ENCODE assay signal across 1 cellular context in the genomic region with DNA sequence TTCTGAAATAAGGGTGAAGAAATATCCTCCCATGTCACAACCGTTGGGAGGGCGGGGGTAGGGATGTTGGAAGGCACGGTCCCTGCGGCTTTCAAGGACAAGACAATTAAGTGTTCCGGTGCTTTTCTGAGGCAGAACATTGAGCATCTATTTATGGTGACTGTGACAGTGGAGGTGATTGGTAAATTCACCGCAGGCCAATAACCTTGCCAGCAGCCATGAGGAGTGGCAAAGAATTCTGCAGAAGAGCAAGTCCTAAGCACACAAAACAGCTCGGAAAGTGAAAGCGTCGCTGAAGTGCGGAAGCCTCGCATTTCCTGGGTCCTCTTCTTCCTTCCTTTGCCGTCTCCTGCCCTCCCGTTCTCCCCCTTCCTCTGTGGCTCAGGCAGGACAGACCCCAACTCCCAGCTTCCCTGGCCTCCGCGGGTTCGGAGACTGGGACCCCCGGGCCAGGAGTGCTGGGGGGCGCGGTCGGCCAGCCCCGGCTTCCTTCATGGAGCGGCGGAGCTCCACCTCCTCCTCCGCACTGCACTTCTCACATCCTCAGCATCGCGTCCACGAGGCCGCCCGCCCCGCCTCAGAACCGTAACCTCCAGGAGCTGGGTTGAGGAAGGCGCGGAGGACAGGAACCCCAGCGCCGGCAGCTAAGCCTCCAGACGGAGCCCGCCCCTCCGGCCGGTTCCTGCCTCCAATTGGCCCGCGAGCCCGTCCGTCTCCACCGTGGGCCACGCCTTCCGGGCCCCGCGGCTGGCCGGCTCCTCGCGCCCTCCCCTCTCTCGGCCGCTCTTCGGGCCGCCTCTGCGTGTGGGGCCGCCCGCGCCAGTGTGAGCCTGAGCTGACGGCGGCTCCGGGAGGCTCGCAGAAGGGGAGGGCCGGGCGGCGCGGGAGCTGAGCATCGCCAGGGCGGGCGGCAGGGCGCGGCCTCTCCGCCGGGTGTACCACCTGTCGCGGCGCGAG.
A peak's percentile ranks its signal among the peaks of the same experiment; 100 is the strongest.
TF ChIP-seq lines count a peak whose summit lies in the region.

ME2 (plus strand) TSS at position 774 of the 957 bp plus-strand sequence. CDS start 16,703 bp downstream, outside the sequence.

TF ChIP-seq in GM12878, 131 proteins besides CTCF, POLR2A, EP300 and RAD21 (continued from another document and continues in another):
- TF ChIP-seq PKNOX1 (IDR thresholded peaks at IDR 0.05) (peak; percentile 98), CREB1 (IDR thresholded peaks at IDR 0.05; ENCODE audit: low read depth) (peak; percentile 59; the same call in 1 of the 2 replicates), BACH1 (IDR thresholded peaks at IDR 0.05; ENCODE audit: borderline replicate concordance) (peak; percentile 77; the same call in 1 of the 2 replicates), CBX3 (IDR thresholded peaks at IDR 0.05; ENCODE audit: borderline replicate concordance, low read depth) (no peak), ZNF207 (IDR thresholded peaks at IDR 0.05; ENCODE audit: borderline replicate concordance) (peak; percentile 78; the same call in 1 of the 2 replicates), RUNX3 (IDR thresholded peaks at IDR 0.05; ENCODE audit: low read length) (peak; percentile 47; the same call in 1 of the 2 replicates), NBN (IDR thresholded peaks at IDR 0.05) (peak; percentile 88), TCF3 (IDR thresholded peaks at IDR 0.05; ENCODE audit: borderline replicate concordance, insufficient read depth, low read depth, low read length) (peak; percentile 50; the same call in 1 of the 2 replicates), MXI1 (IDR thresholded peaks at IDR 0.05; ENCODE audit: low read depth, low read length) (peak; percentile 1; the same call in 1 of the 2 replicates), MAX (IDR thresholded peaks at IDR 0.05; ENCODE audit: low read depth, low read length) (no peak; the same call in 1 of the 2 replicates), EGR1 (IDR thresholded peaks at IDR 0.05; ENCODE audit: borderline replicate concordance in 1 of 2, low read depth in 2 of 2, low read length in 2 of 2) (peak in 1 of 2 experiments; percentile 14; a peak in 1 of 3 replicates), ZSCAN29 (IDR thresholded peaks at IDR 0.05) (peak; percentile 34; the same call in 1 of the 2 replicates), SP1 (IDR thresholded peaks at IDR 0.05; ENCODE audit: low read depth, low read length) (peak; percentile 88), BRCA1 (IDR thresholded peaks at IDR 0.05; ENCODE audit: low read depth, low read length) (no peak), HDGF (IDR thresholded peaks at IDR 0.05) (peak; percentile 84), IKZF2 (IDR thresholded peaks at IDR 0.05) (peak; percentile 42 to 58; a peak in 2 of 4 replicates), SMARCA5 (IDR thresholded peaks at IDR 0.05) (0 out of 2 replicates have a peak, but pooled peaks have one; percentile 61), KLF5 (IDR thresholded peaks at IDR 0.05; ENCODE audit: partially characterized antibody) (peak; percentile 19), ZBTB40 (IDR thresholded peaks at IDR 0.05; ENCODE audit: borderline replicate concordance) (peak; percentile 52; the same call in 1 of the 2 replicates), WRNIP1 (IDR thresholded peaks at IDR 0.05; ENCODE audit: borderline replicate concordance, low read depth, low read length) (no peak), CHD1 (IDR thresholded peaks at IDR 0.05; ENCODE audit: low read depth, low read length) (0 out of 2 replicates have a peak, but pooled peaks have one; percentile 21), HDAC6 (IDR thresholded peaks at IDR 0.05; ENCODE audit: unreplicated experiment) (peak; percentile 19), EED (IDR thresholded peaks at IDR 0.05; ENCODE audit: low read depth) (0 out of 2 replicates have a peak, but pooled peaks have one; percentile 37), HCFC1 (IDR thresholded peaks at IDR 0.05; ENCODE audit: low read length) (no peak), E2F4 (IDR thresholded peaks at IDR 0.05; ENCODE audit: low read depth, low read length) (no peak), DPF2 (IDR thresholded peaks at IDR 0.05) (peak; percentile 98), SMAD1 (IDR thresholded peaks at IDR 0.05; ENCODE audit: low read depth, partially characterized antibody) (no peak), TAF1 (IDR thresholded peaks at IDR 0.05; ENCODE audit: borderline replicate concordance, low read depth, low read length) (peak; percentile 84; the same call in 1 of the 2 replicates), RBBP5 (conservative IDR thresholded peaks at IDR 0.05) (no peak), ETV6 (conservative IDR thresholded peaks at IDR 0.05 in 1 of 2, IDR thresholded peaks at IDR 0.05 in 1 of 2; ENCODE audit: borderline replicate concordance in 1 of 2, low read depth in 1 of 2) (peak in 1 of 2 experiments; percentile 80; a peak in 2 of 4 replicates), ZNF687 (IDR thresholded peaks at IDR 0.05) (peak; percentile 83), POLR2AphosphoS5 (IDR thresholded peaks at IDR 0.05; ENCODE audit: low read length) (peak; percentile 78), IRF4 (IDR thresholded peaks at IDR 0.05; ENCODE audit: low read depth, low read length) (0 out of 2 replicates have a peak, but pooled peaks have one; percentile 6), ZNF24 (IDR thresholded peaks at IDR 0.05) (peak; percentile 53; the same call in 1 of the 2 replicates), YBX1 (IDR thresholded peaks at IDR 0.05) (no peak), PAX8 (IDR thresholded peaks at IDR 0.05) (no peak)
- TF ChIP-seq, protein P1, sequence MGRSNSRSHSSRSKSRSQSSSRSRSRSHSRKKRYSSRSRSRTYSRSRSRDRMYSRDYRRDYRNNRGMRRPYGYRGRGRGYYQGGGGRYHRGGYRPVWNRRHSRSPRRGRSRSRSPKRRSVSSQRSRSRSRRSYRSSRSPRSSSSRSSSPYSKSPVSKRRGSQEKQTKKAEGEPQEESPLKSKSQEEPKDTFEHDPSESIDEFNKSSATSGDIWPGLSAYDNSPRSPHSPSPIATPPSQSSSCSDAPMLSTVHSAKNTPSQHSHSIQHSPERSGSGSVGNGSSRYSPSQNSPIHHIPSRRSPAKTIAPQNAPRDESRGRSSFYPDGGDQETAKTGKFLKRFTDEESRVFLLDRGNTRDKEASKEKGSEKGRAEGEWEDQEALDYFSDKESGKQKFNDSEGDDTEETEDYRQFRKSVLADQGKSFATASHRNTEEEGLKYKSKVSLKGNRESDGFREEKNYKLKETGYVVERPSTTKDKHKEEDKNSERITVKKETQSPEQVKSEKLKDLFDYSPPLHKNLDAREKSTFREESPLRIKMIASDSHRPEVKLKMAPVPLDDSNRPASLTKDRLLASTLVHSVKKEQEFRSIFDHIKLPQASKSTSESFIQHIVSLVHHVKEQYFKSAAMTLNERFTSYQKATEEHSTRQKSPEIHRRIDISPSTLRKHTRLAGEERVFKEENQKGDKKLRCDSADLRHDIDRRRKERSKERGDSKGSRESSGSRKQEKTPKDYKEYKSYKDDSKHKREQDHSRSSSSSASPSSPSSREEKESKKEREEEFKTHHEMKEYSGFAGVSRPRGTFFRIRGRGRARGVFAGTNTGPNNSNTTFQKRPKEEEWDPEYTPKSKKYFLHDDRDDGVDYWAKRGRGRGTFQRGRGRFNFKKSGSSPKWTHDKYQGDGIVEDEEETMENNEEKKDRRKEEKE (IDR thresholded peaks at IDR 0.05) = no peak; the same call in 1 of the 2 replicates
- TF ChIP-seq, protein P2, sequence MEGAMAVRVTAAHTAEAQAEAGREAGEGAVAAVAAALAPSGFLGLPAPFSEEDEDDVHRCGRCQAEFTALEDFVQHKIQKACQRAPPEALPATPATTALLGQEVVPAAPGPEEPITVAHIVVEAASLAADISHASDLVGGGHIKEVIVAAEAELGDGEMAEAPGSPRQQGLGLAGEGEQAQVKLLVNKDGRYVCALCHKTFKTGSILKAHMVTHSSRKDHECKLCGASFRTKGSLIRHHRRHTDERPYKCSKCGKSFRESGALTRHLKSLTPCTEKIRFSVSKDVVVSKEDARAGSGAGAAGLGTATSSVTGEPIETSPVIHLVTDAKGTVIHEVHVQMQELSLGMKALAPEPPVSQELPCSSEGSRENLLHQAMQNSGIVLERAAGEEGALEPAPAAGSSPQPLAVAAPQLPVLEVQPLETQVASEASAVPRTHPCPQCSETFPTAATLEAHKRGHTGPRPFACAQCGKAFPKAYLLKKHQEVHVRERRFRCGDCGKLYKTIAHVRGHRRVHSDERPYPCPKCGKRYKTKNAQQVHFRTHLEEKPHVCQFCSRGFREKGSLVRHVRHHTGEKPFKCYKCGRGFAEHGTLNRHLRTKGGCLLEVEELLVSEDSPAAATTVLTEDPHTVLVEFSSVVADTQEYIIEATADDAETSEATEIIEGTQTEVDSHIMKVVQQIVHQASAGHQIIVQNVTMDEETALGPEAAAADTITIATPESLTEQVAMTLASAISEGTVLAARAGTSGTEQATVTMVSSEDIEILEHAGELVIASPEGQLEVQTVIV (IDR thresholded peaks at IDR 0.05; ENCODE audit: borderline replicate concordance, partially characterized antibody) = peak; percentile 73
- TF ChIP-seq, protein P3, sequence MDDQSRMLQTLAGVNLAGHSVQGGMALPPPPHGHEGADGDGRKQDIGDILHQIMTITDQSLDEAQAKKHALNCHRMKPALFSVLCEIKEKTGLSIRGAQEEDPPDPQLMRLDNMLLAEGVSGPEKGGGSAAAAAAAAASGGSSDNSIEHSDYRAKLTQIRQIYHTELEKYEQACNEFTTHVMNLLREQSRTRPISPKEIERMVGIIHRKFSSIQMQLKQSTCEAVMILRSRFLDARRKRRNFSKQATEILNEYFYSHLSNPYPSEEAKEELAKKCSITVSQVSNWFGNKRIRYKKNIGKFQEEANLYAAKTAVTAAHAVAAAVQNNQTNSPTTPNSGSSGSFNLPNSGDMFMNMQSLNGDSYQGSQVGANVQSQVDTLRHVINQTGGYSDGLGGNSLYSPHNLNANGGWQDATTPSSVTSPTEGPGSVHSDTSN (IDR thresholded peaks at IDR 0.05; ENCODE audit: insufficient replicate concordance, low read depth, low read length) = peak; percentile 94
